8 cellular contexts compared by ENCODE assay signal in genomic region chr21:33268736-33269441, GRCh38. TPM values are rescaled to one million over a fixed set of nuclear protein-coding genes. Genes with fewer than 3 reads are reported as not detected.
DNase-seq lines count a peak whose midpoint lies in the region; ATAC-seq and TF ChIP-seq lines count a peak whose summit lies in the region.

No MANE protein-coding gene starts in this region.

- no peak for TF ChIP-seq CTCF in epithelial cell of esophagus (IDR thresholded peaks at IDR 0.05; ENCODE audit: insufficient read depth, low read depth, low read length, missing control alignments)

- peak; percentile 60 for ATAC-seq in GM21367 (IDR thresholded peaks at IDR 0.05; ENCODE audit: unreplicated experiment)
- peak; percentile 64 for ATAC-seq in HG03571 (IDR thresholded peaks at IDR 0.05; ENCODE audit: unreplicated experiment)
- ATAC-seq in T-helper 17 cell: peak; percentile 3

- H3K9ac ChIP-seq in subcutaneous abdominal adipose tissue (ENCODE audit: low read length in 5 of 5): no peak overlapping the region

- H3K9me3 ChIP-seq in T-helper 17 cell (ENCODE audit: control insufficient read depth, low read length, poor library complexity, severe bottlenecking) (no peaks in the 10 kb centered on the region), subcutaneous abdominal adipose tissue (ENCODE audit: control insufficient read depth in 5 of 5, low read length in 5 of 5) (no peaks in the 10 kb centered on the region)

- H3K27me3 Mint-ChIP-seq in T-helper 17 cell: no peaks in the 10 kb centered on the region

- peaks cover 5 to 44% (median 20%) of the 10 kb centered on the region in 5 donors for H3K36me3 ChIP-seq in subcutaneous abdominal adipose tissue (ENCODE audit: control insufficient read depth in 5 of 5, insufficient read depth in 5 of 5, low read length in 5 of 5)

- peak overlapping the region; percentile 97 for H3K27ac Mint-ChIP-seq in T-helper 17 cell

- peak; percentile 23 for DNase-seq in Daoy (ENCODE audit: low read depth)
- peak in 2 of 3 donors; percentile 26 to 32 for DNase-seq in T-helper 17 cell
- peak; percentile 90 for DNase-seq in epithelial cell of esophagus (ENCODE audit: low read depth)
- DNase-seq in NCI-H1694 (lab: John Stamatoyannopoulos, UW): no peak
- DNase-seq in SKM-1 (lab: John Stamatoyannopoulos, UW; ENCODE audit: unreplicated experiment): no peak

- peaks cover 2 to 53% (median 36%) of the 10 kb centered on the region in 5 donors for H3K4me1 ChIP-seq in subcutaneous abdominal adipose tissue (ENCODE audit: control insufficient read depth in 5 of 5, insufficient read depth in 5 of 5, low read length in 5 of 5)

- no peaks in the 10 kb centered on the region for H3K27me3 ChIP-seq in subcutaneous abdominal adipose tissue (ENCODE audit: control insufficient read depth in 5 of 5, insufficient read depth in 4 of 5, low read length in 5 of 5)

- peak overlapping the region; percentile 86 for H3K4me3 Mint-ChIP-seq in T-helper 17 cell

- H3K4me3 ChIP-seq in epithelial cell of esophagus (ENCODE audit: low read length) (no peak overlapping the region), subcutaneous abdominal adipose tissue (ENCODE audit: low read depth in 1 of 5, low read length in 5 of 5) (peak overlapping the region in 1 of 5 donors; percentile 4)

- H3K4me1 Mint-ChIP-seq in T-helper 17 cell: peaks cover 41% of the 10 kb centered on the region

- peaks cover 11% of the 10 kb centered on the region for H3K36me3 Mint-ChIP-seq in T-helper 17 cell (ENCODE audit: low read depth)

- peak overlapping the region; percentile 81 for H3K27ac ChIP-seq in subcutaneous abdominal adipose tissue (ENCODE audit: low read depth, low read length)

RNA-seq across cellular contexts. Expression of gene IL10RB, which starts 2.7 kb away (rescaled TPM):
- 23.9 and 26.5 TPM in 2 replicates for total RNA-seq in Daoy (2014; rRNA removed; shearing (Covaris generic))
- 10 to 100 TPM; 17.0 to 18.9 TPM for total RNA-seq in T-helper 17 cell

RNA-seq across cellular contexts. Expression of gene IFNAR2, which starts 39.2 kb away (rescaled TPM):
- 4.7 and 8.0 TPM in 2 replicates for total RNA-seq in Daoy (2014; rRNA removed; shearing (Covaris generic))
- total RNA-seq in T-helper 17 cell: 10 to 100 TPM; 40.5 to 48.1 TPM

RNA-seq across cellular contexts. Expression of gene IFNAR1, which starts 55.9 kb away (rescaled TPM):
- 18.5 and 45.2 TPM in 2 replicates for total RNA-seq in Daoy (2014; rRNA removed; shearing (Covaris generic))
- 10 to 100 TPM; 16.6 to 27.6 TPM for total RNA-seq in T-helper 17 cell

Comparison
In these comparisons a context has a peak if more than half of its experiments do, and no peak if none do; other contexts are left out.
1. DNase-seq: peak in Daoy (single experiment), T-helper 17 cell (2 of 3) and epithelial cell of esophagus (single experiment); none in NCI-H1694 (single experiment) and SKM-1 (single experiment).
2. ATAC-seq: peak in every context shown above with its lines; median percentile 64 in HG03571; 60 in GM21367; 3 in T-helper 17 cell.